1 cellular context compared by ENCODE assay signal in genomic region chr18:78974115-78974740, GRCh38.
TF ChIP-seq lines count a peak whose summit lies in the region.

No MANE protein-coding gene starts in this region.

TF ChIP-seq in A549, 52 proteins besides CTCF, POLR2A, EP300 and RAD21 (continued from another document):
- TF ChIP-seq, protein P1, sequence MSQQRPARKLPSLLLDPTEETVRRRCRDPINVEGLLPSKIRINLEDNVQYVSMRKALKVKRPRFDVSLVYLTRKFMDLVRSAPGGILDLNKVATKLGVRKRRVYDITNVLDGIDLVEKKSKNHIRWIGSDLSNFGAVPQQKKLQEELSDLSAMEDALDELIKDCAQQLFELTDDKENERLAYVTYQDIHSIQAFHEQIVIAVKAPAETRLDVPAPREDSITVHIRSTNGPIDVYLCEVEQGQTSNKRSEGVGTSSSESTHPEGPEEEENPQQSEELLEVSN (IDR thresholded peaks at IDR 0.05; ENCODE audit: borderline replicate concordance, low read depth) = no peak
- TF ChIP-seq, protein P2, sequence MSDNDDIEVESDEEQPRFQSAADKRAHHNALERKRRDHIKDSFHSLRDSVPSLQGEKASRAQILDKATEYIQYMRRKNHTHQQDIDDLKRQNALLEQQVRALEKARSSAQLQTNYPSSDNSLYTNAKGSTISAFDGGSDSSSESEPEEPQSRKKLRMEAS (IDR thresholded peaks at IDR 0.05) = no peak
- TF ChIP-seq SREBF2 (IDR thresholded peaks at IDR 0.05) (no peak), JUN (IDR thresholded peaks at IDR 0.05) (no peak), TFCP2L1 (CRISPR knock-in tag; IDR thresholded peaks at IDR 0.05) (no peak), NPAS2 (CRISPR knock-in tag; IDR thresholded peaks at IDR 0.05; ENCODE audit: borderline replicate concordance) (no peak), HOXA7 (CRISPR knock-in tag; IDR thresholded peaks at IDR 0.05) (no peak), TP53 (CRISPR knock-in tag; IDR thresholded peaks at IDR 0.05) (no peak), CHD4 (IDR thresholded peaks at IDR 0.05; ENCODE audit: borderline replicate concordance) (no peak), ZFP36 (IDR thresholded peaks at IDR 0.05; ENCODE audit: borderline replicate concordance, partially characterized antibody) (no peak), ZC3H11A (IDR thresholded peaks at IDR 0.05) (no peak), ZNF302 (CRISPR knock-in tag; IDR thresholded peaks at IDR 0.05) (no peak)
